11 cellular contexts compared by ENCODE assay signal in the genomic region with DNA sequence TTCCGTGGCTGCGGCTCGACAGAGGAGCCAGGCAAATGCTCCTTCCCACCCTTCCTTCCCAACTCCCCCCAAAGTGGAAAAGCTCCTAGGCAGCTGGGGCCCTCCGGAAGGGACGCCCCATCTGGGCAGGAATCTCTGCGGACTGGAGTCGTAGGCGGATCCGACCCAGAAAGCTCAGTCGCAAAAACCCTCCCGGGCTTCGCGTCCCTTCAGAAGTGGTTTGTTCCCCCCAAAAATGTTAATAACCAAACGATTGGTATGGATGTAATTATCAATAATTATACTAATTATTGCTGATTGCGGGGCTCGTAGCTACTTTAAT. TPM values are rescaled to one million over a fixed set of nuclear protein-coding genes. Genes with fewer than 3 reads are reported as not detected.
A peak's percentile ranks its signal among the peaks of the same experiment; 100 is the strongest.
DNase-seq lines count a peak whose midpoint lies in the region; ATAC-seq and TF ChIP-seq lines count a peak whose summit lies in the region.
"Had no signal": no experiment of that assay in that cellular context is flagged by ENCODE, and none has a peak within 500 bp of the region (broad histone marks: within the 10 kb centered on the region; RNA-seq: fewer than 3 reads in every experiment).

No MANE protein-coding gene starts in this region.

- peaks cover 49% of the 10 kb centered on the region for H3K27me3 Mint-ChIP-seq in activated naive CD4-positive, alpha-beta T cell treated with anti-CD3 and anti-CD28 coated beads for 36 hours (ENCODE audit: low read depth)

- H3K4me1 ChIP-seq in adipocyte (ENCODE audit: control insufficient read depth, insufficient read depth, low read length) (peaks cover 40% of the 10 kb centered on the region), tibial nerve (peaks cover 0 to 65% (median 33%) of the 10 kb centered on the region in 4 donors)

- no peaks in the 10 kb centered on the region for H3K9me3 ChIP-seq in adipocyte (ENCODE audit: control insufficient read depth, low read length)
- no peaks in the 10 kb centered on the region for H3K9me3 ChIP-seq in tibial nerve

- H3K36me3 Mint-ChIP-seq in activated naive CD4-positive, alpha-beta T cell treated with anti-CD3 and anti-CD28 coated beads for 36 hours (ENCODE audit: low read depth), result peaks cover 4% of the 10 kb centered on the region
- H3K36me3 Mint-ChIP-seq in activated naive CD4-positive, alpha-beta T cell treated with anti-CD3 and anti-CD28 coated beads, Interleukin-2, amount 50 U/mL, for 72 hours, result peaks cover 0 to 13% of the 10 kb centered on the region in 2 donors

- 1 to 2% methylated on average over 16 of the region's 16 CpGs for WGBS in tibial nerve, 2 donors

- intact Hi-C loops in activated naive CD4-positive, alpha-beta T cell treated with anti-CD3 and anti-CD28 coated beads for 36 hours (cut with micrococcal nuclease), result loop anchor here (1.0 to 5.0 kb wide), 5 partner anchors 74 to 890 kb away; a partner anchor contains a TSS

- no peak overlapping the region for H3K27ac Mint-ChIP-seq in activated naive CD4-positive, alpha-beta T cell treated with anti-CD3 and anti-CD28 coated beads for 36 hours
- no peak overlapping the region for H3K27ac Mint-ChIP-seq in activated naive CD4-positive, alpha-beta T cell treated with anti-CD3 and anti-CD28 coated beads, Interleukin-2, amount 50 U/mL, for 72 hours

- H3K9me3 Mint-ChIP-seq in activated naive CD4-positive, alpha-beta T cell treated with anti-CD3 and anti-CD28 coated beads for 36 hours, result no peaks in the 10 kb centered on the region
- no peaks in the 10 kb centered on the region for H3K9me3 Mint-ChIP-seq in activated naive CD4-positive, alpha-beta T cell treated with anti-CD3 and anti-CD28 coated beads, Interleukin-2, amount 50 U/mL, for 72 hours

- no peak for TF ChIP-seq CTCF in tibial nerve (IDR thresholded peaks at IDR 0.05)

- no peaks in the 10 kb centered on the region for H3K36me3 ChIP-seq in adipocyte (ENCODE audit: control insufficient read depth, insufficient read depth, low read length, severe bottlenecking)
- H3K36me3 ChIP-seq in tibial nerve, result no peaks in the 10 kb centered on the region

- H3K4me1 Mint-ChIP-seq in activated naive CD4-positive, alpha-beta T cell treated with anti-CD3 and anti-CD28 coated beads for 36 hours (ENCODE audit: low read depth), result peaks cover 42% of the 10 kb centered on the region

- H3K27ac ChIP-seq in tibial nerve, result no peak overlapping the region

- peak overlapping the region; percentile 73 for H3K9ac ChIP-seq in adipocyte (ENCODE audit: low read length)

- DNase-seq in activated naive CD4-positive, alpha-beta T cell treated with anti-CD3 and anti-CD28 coated beads for 36 hours, result no peak
- DNase-seq in activated naive CD4-positive, alpha-beta T cell treated with anti-CD3 and anti-CD28 coated beads, Interleukin-2, amount 50 U/mL, for 72 hours (ENCODE audit: low spot score in 2 of 2), result no peak
- no peak for DNase-seq in adipocyte (ENCODE audit: low read depth)
- peak; percentile 40 for DNase-seq in left kidney (ENCODE audit: low read depth, low spot score)
- DNase-seq in tibial nerve (ENCODE audit: low spot score in 2 of 2), result no peak
- DNase-seq in NCI-H2196 (lab: John Stamatoyannopoulos, UW; ENCODE audit: unreplicated experiment), result no peak
- DNase-seq: GDM1 had no signal

- peaks cover 51% of the 10 kb centered on the region for H3K27me3 ChIP-seq in adipocyte (replicated peaks; ENCODE audit: control insufficient read depth, insufficient read depth, low read length)
- peaks cover 0 to 52% of the 10 kb centered on the region in 2 donors for H3K27me3 ChIP-seq in tibial nerve

- no peak for ATAC-seq in activated naive CD4-positive, alpha-beta T cell treated with anti-CD3 and anti-CD28 coated beads, Interleukin-2, amount 50 U/mL, for 72 hours
- ATAC-seq in GM21529 (IDR thresholded peaks at IDR 0.05; ENCODE audit: unreplicated experiment), result no peak
- ATAC-seq in GM21723 (IDR thresholded peaks at IDR 0.05; ENCODE audit: unreplicated experiment), result no peak
- ATAC-seq: activated CD4-positive, CD25-positive, alpha-beta regulatory T cell treated with anti-CD3 and anti-CD28 coated beads, Interleukin-2, amount 50 U/mL, for 24 hours had no signal

- CTCF ChIA-PET in activated naive CD4-positive, alpha-beta T cell treated with anti-CD3 and anti-CD28 coated beads for 36 hours (lab: Charles Lee), result interaction anchor here (0.7 to 3.7 kb wide), 17 partner anchors 16 to 887 kb away, joined by 3 to 46 read pairs (median 4); a partner anchor contains a TSS

- H3K4me3 ChIP-seq in adipocyte (ENCODE audit: low read length), result peak overlapping the region; percentile 66
- H3K4me3 ChIP-seq in tibial nerve, result peak overlapping the region; percentile 4 to 41 (median 31)

- no peak for TF ChIP-seq POLR2A in tibial nerve (IDR thresholded peaks at IDR 0.05)

- H3K4me3 Mint-ChIP-seq in activated naive CD4-positive, alpha-beta T cell treated with anti-CD3 and anti-CD28 coated beads for 36 hours, result peak overlapping the region; percentile 65

- TF ChIP-seq EP300 in tibial nerve (IDR thresholded peaks at IDR 0.05), result no peak

RNA-seq across cellular contexts. Expression of a gene that starts 3.8 kb away (rescaled TPM):
- total RNA-seq in activated naive CD4-positive, alpha-beta T cell treated with anti-CD3 and anti-CD28 coated beads for 36 hours, result not detected
- total RNA-seq in activated naive CD4-positive, alpha-beta T cell treated with anti-CD3 and anti-CD28 coated beads, Interleukin-2, amount 50 U/mL, for 72 hours, result not detected
- total RNA-seq in tibial nerve, result not detected
- total RNA-seq: myocyte had no signal

RNA-seq across cellular contexts. Expression of a gene that starts 10.8 kb away (rescaled TPM):
- under 1 TPM; 0.07 to 0.15 TPM for total RNA-seq in activated naive CD4-positive, alpha-beta T cell treated with anti-CD3 and anti-CD28 coated beads for 36 hours
- under 1 TPM in 1 of 2 donors, not detected in 1; 0.16 TPM for total RNA-seq in activated naive CD4-positive, alpha-beta T cell treated with anti-CD3 and anti-CD28 coated beads, Interleukin-2, amount 50 U/mL, for 72 hours
- total RNA-seq in tibial nerve, result 1 to 10 TPM in 1 of 4 donors, under 1 TPM in 3; 0.42 to 1.5 (median 0.82) TPM
